In the genomic region with DNA sequence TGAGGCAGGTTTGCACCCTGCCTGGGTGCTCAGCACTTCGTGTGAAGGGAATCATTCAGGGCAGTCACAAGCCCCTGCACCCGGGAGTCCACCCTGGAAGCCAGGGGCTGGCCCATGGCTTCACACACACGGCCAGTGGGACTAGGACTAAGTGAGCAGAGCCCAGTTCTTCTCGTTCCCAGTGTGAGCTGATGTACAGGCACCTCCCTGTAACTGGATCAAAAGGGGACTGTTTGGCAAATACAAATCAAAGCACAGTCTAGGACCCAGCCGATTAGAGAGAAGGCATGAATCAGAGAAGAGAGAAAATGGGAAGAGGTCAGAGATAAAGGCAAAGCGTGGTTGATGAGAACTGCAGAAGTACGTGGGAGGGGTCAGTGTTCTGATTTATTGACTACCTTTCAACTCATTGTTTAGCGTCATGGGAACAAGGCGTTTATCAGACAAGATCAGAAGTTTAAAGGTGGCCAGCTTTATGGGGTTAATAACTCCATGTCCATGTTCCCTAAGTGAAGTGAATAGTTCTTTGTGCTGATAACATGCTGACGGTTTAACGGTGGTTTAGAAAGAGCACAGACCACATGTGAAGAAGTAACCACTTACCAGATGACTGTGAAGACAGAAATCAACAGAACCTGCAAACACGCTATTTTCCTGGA, we compare ENCODE assay signal across 22 cellular contexts. TPM values are rescaled to one million over a fixed set of nuclear protein-coding genes. Genes with fewer than 3 reads are reported as not detected.
DNase-seq lines count a peak whose midpoint lies in the region; ATAC-seq, FAIRE-seq and TF ChIP-seq lines count a peak whose summit lies in the region.
"Had no signal": no experiment of that assay in that cellular context is flagged by ENCODE, and none has a peak within 500 bp of the region (broad histone marks: within the 10 kb centered on the region; RNA-seq: fewer than 3 reads in every experiment).

No MANE protein-coding gene starts in this region.

- H3K36me3 Mint-ChIP-seq in effector memory CD8-positive, alpha-beta T cell (ENCODE audit: insufficient read depth): no peaks in the 10 kb centered on the region
- H3K36me3 Mint-ChIP-seq in natural killer cell treated with Interleukin-12 subunit alpha and Interleukin-12 subunit beta and Interleukin-15 and Interleukin-18, amount 100 ng/mL, for 72 hours: peaks cover 9% of the 10 kb centered on the region
- H3K36me3 Mint-ChIP-seq in activated T-helper 2 cell treated with anti-CD3 and anti-CD28 coated beads, Interferon-gamma antibody, Interleukin-2, Interleukin-4, amounts not matched to agents 10 μg/mL and 5 μg/mL and 100 μg/mL, durations not matched to agents 14 hours and 24 hours and 36 hours (ENCODE audit: low read depth): peaks cover 7% of the 10 kb centered on the region

- H3K4me1 Mint-ChIP-seq in effector memory CD8-positive, alpha-beta T cell (ENCODE audit: low read depth in 2 of 2): peaks cover 2 to 12% of the 10 kb centered on the region in 2 donors
- peaks cover 5 to 12% of the 10 kb centered on the region in 2 donors for H3K4me1 Mint-ChIP-seq in natural killer cell treated with Interleukin-12 subunit alpha and Interleukin-12 subunit beta and Interleukin-15 and Interleukin-18, amount 100 ng/mL, for 72 hours (ENCODE audit: low read depth in 2 of 2)
- H3K4me1 Mint-ChIP-seq in activated T-helper 2 cell treated with anti-CD3 and anti-CD28 coated beads, Interferon-gamma antibody, Interleukin-2, Interleukin-4, amounts not matched to agents 10 μg/mL and 5 μg/mL and 100 μg/mL, durations not matched to agents 14 hours and 24 hours and 36 hours (ENCODE audit: low read depth): peaks cover 28% of the 10 kb centered on the region

- POLR2A ChIA-PET in HEK293 (lab: Yijun Ruan, JAX): no interaction called here

- no peaks in the 10 kb centered on the region for H3K4me1 ChIP-seq in HEK293 (ENCODE audit: control insufficient read depth, insufficient read depth, low read length)
- H3K4me1 ChIP-seq: left ventricle myocardium inferior, prostate gland had no signal

- no peak for FAIRE-seq in urothelium cell line (lab: Jason Lieb, UNC)
- FAIRE-seq: GM18507 had no signal

- H3K36me3 ChIP-seq in HEK293 (ENCODE audit: control insufficient read depth in 2 of 2, insufficient read depth in 1 of 2, low read length in 2 of 2): no peaks in the 10 kb centered on the region
- H3K36me3 ChIP-seq: left ventricle myocardium inferior, prostate gland, SJCRH30 had no signal

- CTCF ChIA-PET in HEK293 (lab: Yijun Ruan, JAX): no interaction called here

- no peak for TF ChIP-seq CTCF in HEK293 (tag by site-specific recombination; IDR thresholded peaks at IDR 0.05)
- no peak for TF ChIP-seq CTCF in coronary artery (IDR thresholded peaks at IDR 0.05)

- no peaks in the 10 kb centered on the region for H3K9me3 ChIP-seq in HEK293 (ENCODE audit: control insufficient read depth, insufficient read depth, low read depth, low read length)
- H3K9me3 ChIP-seq: prostate gland had no signal

- H3K4me3 ChIP-seq in HEK293 (ENCODE audit: low read depth, low read length): no peak overlapping the region
- no peak overlapping the region for H3K4me3 ChIP-seq in coronary artery
- H3K4me3 ChIP-seq: left ventricle myocardium inferior, PC-9, prostate gland, SJCRH30 had no signal

- H3K27me3 Mint-ChIP-seq in effector memory CD8-positive, alpha-beta T cell: peaks cover 5 to 23% of the 10 kb centered on the region in 2 donors
- peaks cover 13 to 16% of the 10 kb centered on the region in 2 donors for H3K27me3 Mint-ChIP-seq in natural killer cell treated with Interleukin-12 subunit alpha and Interleukin-12 subunit beta and Interleukin-15 and Interleukin-18, amount 100 ng/mL, for 72 hours
- peaks cover 4% of the 10 kb centered on the region for H3K27me3 Mint-ChIP-seq in activated T-helper 2 cell treated with anti-CD3 and anti-CD28 coated beads, Interferon-gamma antibody, Interleukin-2, Interleukin-4, amounts not matched to agents 10 μg/mL and 5 μg/mL and 100 μg/mL, durations not matched to agents 14 hours and 24 hours and 36 hours (ENCODE audit: low read depth)

- intact Hi-C loops in activated T-helper 2 cell treated with anti-CD3 and anti-CD28 coated beads, Interferon-gamma antibody, Interleukin-2, Interleukin-4, amounts not matched to agents 10 μg/mL and 5 μg/mL and 100 μg/mL, durations not matched to agents 14 hours and 24 hours and 36 hours (cut with micrococcal nuclease): no loop called here

- H3K27ac ChIP-seq in HEK293 (ENCODE audit: extremely low read depth, low read depth, low read length): no peak overlapping the region
- H3K27ac ChIP-seq in coronary artery: no peak overlapping the region
- H3K27ac ChIP-seq: left ventricle myocardium inferior, PC-9, prostate gland, SJCRH30 had no signal

- H3K4me3 Mint-ChIP-seq in effector memory CD8-positive, alpha-beta T cell: peak overlapping the region in 1 of 2 donors; percentile 1
- H3K4me3 Mint-ChIP-seq in natural killer cell treated with Interleukin-12 subunit alpha and Interleukin-12 subunit beta and Interleukin-15 and Interleukin-18, amount 100 ng/mL, for 72 hours: peak overlapping the region; percentile 33
- no peak overlapping the region for H3K4me3 Mint-ChIP-seq in activated T-helper 2 cell treated with anti-CD3 and anti-CD28 coated beads, Interferon-gamma antibody, Interleukin-2, Interleukin-4, amounts not matched to agents 10 μg/mL and 5 μg/mL and 100 μg/mL, durations not matched to agents 14 hours and 24 hours and 36 hours (ENCODE audit: low read depth)
- H3K4me3 Mint-ChIP-seq: activated naive CD8-positive, alpha-beta T cell treated with anti-CD3 and anti-CD28 coated beads, Interleukin-2, amount 50 U/mL, for 24 hours; CD4-positive, alpha-beta T cell had no signal

- DNase-seq in OCI-M1 (lab: John Stamatoyannopoulos, UW): peak; percentile 44
- no peak for DNase-seq in effector memory CD8-positive, alpha-beta T cell
- no peak for DNase-seq in natural killer cell treated with Interleukin-12 subunit alpha and Interleukin-12 subunit beta and Interleukin-15 and Interleukin-18, amount 100 ng/mL, for 72 hours (ENCODE audit: low spot score)
- no peak for DNase-seq in coronary artery (ENCODE audit: low spot score)
- no peak for DNase-seq in urothelium cell line (ENCODE audit: low spot score)
- DNase-seq in A172 (ENCODE audit: low spot score): no peak
- no peak for DNase-seq in activated T-helper 2 cell treated with anti-CD3 and anti-CD28 coated beads, Interferon-gamma antibody, Interleukin-2, Interleukin-4, amounts not matched to agents 10 μg/mL and 5 μg/mL and 100 μg/mL, durations not matched to agents 14 hours and 24 hours and 36 hours (ENCODE audit: low spot score)
- DNase-seq: activated CD4-positive, alpha-beta T cell treated with anti-CD3 and anti-CD28 coated beads for 4 hours; activated naive CD8-positive, alpha-beta T cell treated with anti-CD3 and anti-CD28 coated beads, Interleukin-2, amount 50 U/mL, for 24 hours; CD4-positive, alpha-beta T cell; cortex of kidney; KBM-7; left ventricle myocardium inferior; midbrain; NCI-H82; PC-9; SJCRH30; stimulated activated CD4-positive, alpha-beta T cell treated with anti-CD3 and anti-CD28 coated beads, Interleukin-2, amount 100 ng/mL, for 24 hours; stimulated activated naive CD4-positive, alpha-beta T cell had no signal

- peak; percentile 62 for ATAC-seq in effector memory CD8-positive, alpha-beta T cell (replicated peaks)
- ATAC-seq in natural killer cell treated with Interleukin-12 subunit alpha and Interleukin-12 subunit beta and Interleukin-15 and Interleukin-18, amount 100 ng/mL, for 72 hours: peak; percentile 62 to 67
- ATAC-seq: activated naive CD8-positive, alpha-beta T cell treated with anti-CD3 and anti-CD28 coated beads, Interleukin-2, amount 50 U/mL, for 24 hours had no signal

- H3K9me3 Mint-ChIP-seq in effector memory CD8-positive, alpha-beta T cell: peaks cover 3 to 7% of the 10 kb centered on the region in 2 donors
- peaks cover 3% of the 10 kb centered on the region for H3K9me3 Mint-ChIP-seq in natural killer cell treated with Interleukin-12 subunit alpha and Interleukin-12 subunit beta and Interleukin-15 and Interleukin-18, amount 100 ng/mL, for 72 hours
- peaks cover 12% of the 10 kb centered on the region for H3K9me3 Mint-ChIP-seq in activated T-helper 2 cell treated with anti-CD3 and anti-CD28 coated beads, Interferon-gamma antibody, Interleukin-2, Interleukin-4, amounts not matched to agents 10 μg/mL and 5 μg/mL and 100 μg/mL, durations not matched to agents 14 hours and 24 hours and 36 hours

- H3K27ac Mint-ChIP-seq in effector memory CD8-positive, alpha-beta T cell: no peak overlapping the region
- no peak overlapping the region for H3K27ac Mint-ChIP-seq in natural killer cell treated with Interleukin-12 subunit alpha and Interleukin-12 subunit beta and Interleukin-15 and Interleukin-18, amount 100 ng/mL, for 72 hours
- H3K27ac Mint-ChIP-seq in activated T-helper 2 cell treated with anti-CD3 and anti-CD28 coated beads, Interferon-gamma antibody, Interleukin-2, Interleukin-4, amounts not matched to agents 10 μg/mL and 5 μg/mL and 100 μg/mL, durations not matched to agents 14 hours and 24 hours and 36 hours: no peak overlapping the region
- H3K27ac Mint-ChIP-seq: activated naive CD8-positive, alpha-beta T cell treated with anti-CD3 and anti-CD28 coated beads, Interleukin-2, amount 50 U/mL, for 24 hours; CD4-positive, alpha-beta T cell had no signal

TF ChIP-seq in HEK293, 187 proteins besides CTCF, POLR2A, EP300 and RAD21:
- TF ChIP-seq YY1 (tag by site-specific recombination; IDR thresholded peaks at IDR 0.05): no peak
- peak; percentile 27; the same call in 1 of the 2 replicates for TF ChIP-seq EGR2 (tag by site-specific recombination; IDR thresholded peaks at IDR 0.05; ENCODE audit: low read depth)
- TF ChIP-seq TCF7L2 (IDR thresholded peaks at IDR 0.05; ENCODE audit: borderline replicate concordance, low read depth, low read length): peak; percentile 32; the same call in 1 of the 2 replicates

RNA-seq across cellular contexts. Expression of gene SPATA13, which starts 30.3 kb away (rescaled TPM):
- total RNA-seq in natural killer cell treated with Interleukin-12 subunit alpha and Interleukin-12 subunit beta and Interleukin-15 and Interleukin-18, amount 100 ng/mL, for 72 hours: 100 to 1,000 TPM in 1 of 2 donors, 10 to 100 TPM in 1; 81.6 to 107 TPM
- 3.4 and 4.8 TPM in 2 replicates for total RNA-seq in A172 (2014; rRNA removed; shearing (Covaris generic))
- total RNA-seq in activated T-helper 2 cell treated with anti-CD3 and anti-CD28 coated beads, Interferon-gamma antibody, Interleukin-2, Interleukin-4, amounts not matched to agents 10 μg/mL and 5 μg/mL and 100 μg/mL, durations not matched to agents 14 hours and 24 hours and 36 hours: 41.5 and 44.9 TPM in 2 replicates
